9 cellular contexts compared by ENCODE assay signal in genomic region chr12:100717733-100718067, GRCh38.
DNase-seq lines count a peak whose midpoint lies in the region; ATAC-seq and TF ChIP-seq lines count a peak whose summit lies in the region.
"Had no signal": no experiment of that assay in that cellular context is flagged by ENCODE, and none has a peak within 500 bp of the region (broad histone marks: within the 10 kb centered on the region; RNA-seq: fewer than 3 reads in every experiment).

No MANE protein-coding gene starts in this region.

- no peak overlapping the region for H2BK120ac ChIP-seq in H9 (ENCODE audit: low read depth, low read length, poor library complexity, severe bottlenecking)

- no peaks in the 10 kb centered on the region for H3K23me2 ChIP-seq in H9 (ENCODE audit: insufficient read length, low read depth, low read length, poor library complexity, severe bottlenecking)

- H3K9me3 ChIP-seq in H9 (ENCODE audit: control insufficient read depth, low read depth, low read length) (no peaks in the 10 kb centered on the region), iPS DF 6.9 (ENCODE audit: control insufficient read depth, insufficient read depth, low read length) (no peaks in the 10 kb centered on the region), skeletal muscle satellite cell (replicated peaks; ENCODE audit: low read length) (no peaks in the 10 kb centered on the region)

- H3K36me3 ChIP-seq in iPS DF 6.9 (ENCODE audit: control insufficient read depth, insufficient read depth, low read length) (no peaks in the 10 kb centered on the region), skeletal muscle satellite cell (ENCODE audit: insufficient read depth, low read length) (no peaks in the 10 kb centered on the region)

- no peak overlapping the region for H3K14ac ChIP-seq in H9 (ENCODE audit: insufficient read depth, low read length)

- H4K91ac ChIP-seq in H9 (ENCODE audit: insufficient read length, low read depth, low read length) = no peak overlapping the region

- WGBS in H9 (ENCODE audit: extremely low coverage, insufficient read length, low lambda C conversion rate) = no CpG with 5 or more reads among the region's 13 CpGs
- no CpG with 5 or more reads among the region's 13 CpGs for WGBS in iPS DF 6.9 (ENCODE audit: insufficient coverage, insufficient read length)

- no peak overlapping the region for H3K23ac ChIP-seq in H9 (ENCODE audit: insufficient read length, low read depth, low read length)

- ATAC-seq in WTC11 = no peak
- ATAC-seq in GM21360 (IDR thresholded peaks at IDR 0.05; ENCODE audit: unreplicated experiment) = no peak

- no peak overlapping the region for H4K8ac ChIP-seq in H9 (replicated peaks; ENCODE audit: insufficient read length, low read depth, low read length)

- H3K27ac ChIP-seq in H9 (ENCODE audit: insufficient read length, low read depth, low read length) = no peak overlapping the region
- H3K27ac ChIP-seq in iPS DF 6.9 (ENCODE audit: low read length) = no peak overlapping the region

- TF ChIP-seq CTCF in H9 (conservative IDR thresholded peaks at IDR 0.05) = no peak
- no peak for TF ChIP-seq CTCF in WTC11 (IDR thresholded peaks at IDR 0.05)

- no peak overlapping the region for H3K18ac ChIP-seq in H9 (ENCODE audit: insufficient read length, low read depth, low read length)

- no peak overlapping the region for H3K56ac ChIP-seq in H9 (ENCODE audit: insufficient read length, low read depth, low read length)

- H3K4me1 ChIP-seq in H9 (ENCODE audit: insufficient read depth, low read length) (0 out of 2 replicates have a peak, but pooled peaks cover 2% of the 10 kb centered on the region), iPS DF 6.9 (ENCODE audit: control insufficient read depth, insufficient read depth, low read length) (no peaks in the 10 kb centered on the region; the same call in 1 of the 2 replicates), skeletal muscle satellite cell (ENCODE audit: control insufficient read depth, insufficient read depth, low read length) (peaks cover 14% of the 10 kb centered on the region)

- H3K9ac ChIP-seq in H9 (ENCODE audit: extremely low read depth, insufficient read length, low read length) = no peak overlapping the region
- H3K9ac ChIP-seq in skeletal muscle satellite cell (ENCODE audit: low read depth, low read length) = peak overlapping the region; percentile 79

- peaks cover 14% of the 10 kb centered on the region for H3K27me3 ChIP-seq in H9 (ENCODE audit: insufficient read depth, low read length)
- H3K27me3 ChIP-seq in iPS DF 6.9 (ENCODE audit: control insufficient read depth, insufficient read depth, low read length) = peaks cover 20% of the 10 kb centered on the region; the same call in 1 of the 2 replicates
- peaks cover 3% of the 10 kb centered on the region for H3K27me3 ChIP-seq in skeletal muscle satellite cell (ENCODE audit: control insufficient read depth, insufficient read depth, low read length)

- H3K9me3 Mint-ChIP-seq in H9 = no peaks in the 10 kb centered on the region
- no peaks in the 10 kb centered on the region for H3K9me3 Mint-ChIP-seq in WTC11
- H3K9me3 Mint-ChIP-seq: central memory CD8-positive, alpha-beta T cell; stimulated activated naive CD8-positive, alpha-beta T cell treated with anti-CD3 and anti-CD28 coated beads, Interleukin-15, Interleukin-2, amounts not matched to agents 100 ng/mL and 50 ng/mL, for 24 hours had no signal

- H4K20me1 ChIP-seq in H9 (ENCODE audit: control insufficient read depth, insufficient read depth, insufficient read length) = no peaks in the 10 kb centered on the region

- DNase-seq in H9 = no peak
- no peak for DNase-seq in WTC11 (ENCODE audit: low spot score)
- DNase-seq in iPS DF 6.9 (ENCODE audit: low read depth, low spot score) = no peak
- DNase-seq in inferior parietal cortex (ENCODE audit: extremely low spot score) = no peak
- no peak for DNase-seq in dedifferentiated amniotic fluid mesenchymal stem cell (ENCODE audit: extremely low spot score)

- H3K4me3 ChIP-seq in iPS DF 6.9 (ENCODE audit: low read length) (peak overlapping the region; percentile 48; the same call in 1 of the 2 replicates), skeletal muscle satellite cell (ENCODE audit: low read length) (peak overlapping the region; percentile 76)

- no peak overlapping the region for H3K4ac ChIP-seq in H9 (ENCODE audit: low read depth, low read length)

- H2AK5ac ChIP-seq in H9 (ENCODE audit: insufficient read length, low read length) = no peak overlapping the region

- H3K4me2 ChIP-seq in H9 (ENCODE audit: insufficient read depth, insufficient read length, low read length) (peak overlapping the region; percentile 30), skeletal muscle satellite cell (ENCODE audit: low read length) (peak overlapping the region; percentile 97)

- H4K5ac ChIP-seq in H9 (ENCODE audit: insufficient read length, low read depth, low read length) = no peak overlapping the region

- H3K27ac Mint-ChIP-seq in H9 (no peak overlapping the region; a peak in 1 of 7 replicates), WTC11 (no peak overlapping the region)
- H3K27ac Mint-ChIP-seq: stimulated activated naive CD8-positive, alpha-beta T cell treated with anti-CD3 and anti-CD28 coated beads, Interleukin-15, Interleukin-2, amounts not matched to agents 100 ng/mL and 50 ng/mL, for 24 hours had no signal

- H2BK15ac ChIP-seq in H9 (ENCODE audit: low read depth, low read length) = no peak overlapping the region

- no peak overlapping the region for H2BK5ac ChIP-seq in H9 (ENCODE audit: insufficient read length, low read length)

- H3K79me2 ChIP-seq in H9 (ENCODE audit: insufficient read depth, low read length) = no peaks in the 10 kb centered on the region

- H2AFZ ChIP-seq in H9 (ENCODE audit: low read length) = no peak overlapping the region

- POLR2A ChIA-PET in WTC11 (lab: Charles Lee) = interaction anchor here (1.8 kb wide), 1 partner anchor 144 kb away, joined by 6 read pairs; the partner anchor contains the start of gene GAS2L3

- no peaks in the 10 kb centered on the region; a peak in 1 of 7 replicates for H3K36me3 Mint-ChIP-seq in H9 (ENCODE audit: insufficient read depth in 1 of 3, low read depth in 3 of 3)
- no peaks in the 10 kb centered on the region for H3K36me3 Mint-ChIP-seq in WTC11

- H3K79me1 ChIP-seq in H9 (ENCODE audit: insufficient read depth, low read depth, low read length, poor library complexity, severe bottlenecking) = no peaks in the 10 kb centered on the region

- no peak overlapping the region for H2BK20ac ChIP-seq in H9 (ENCODE audit: low read depth, low read length, poor library complexity, severe bottlenecking)

- CTCF ChIA-PET in WTC11 (lab: Charles Lee) = interaction anchor here (4.2 kb wide), 1 partner anchor 46 kb away, joined by 23 read pairs; no protein-coding TSS in a partner anchor

- H2BK12ac ChIP-seq in H9 (ENCODE audit: insufficient read length, low read depth, low read length) = no peak overlapping the region

- H3K27me3 Mint-ChIP-seq in H9 (ENCODE audit: low read depth) (peaks cover 55% of the 10 kb centered on the region), WTC11 (ENCODE audit: low read depth) (peaks cover 56% of the 10 kb centered on the region)

- no peak overlapping the region for H3T11ph ChIP-seq in H9 (ENCODE audit: low read length)

- H3K4me1 Mint-ChIP-seq in H9 (peaks cover 34 to 47% of the 10 kb centered on the region in 2 experiments), WTC11 (peaks cover 28% of the 10 kb centered on the region)
- H3K4me1 Mint-ChIP-seq: central memory CD8-positive, alpha-beta T cell had no signal

- H3K4me3 Mint-ChIP-seq in H9 (peak overlapping the region; percentile 71 to 83), WTC11 (peak overlapping the region; percentile 71)
- H3K4me3 Mint-ChIP-seq: central memory CD8-positive, alpha-beta T cell; stimulated activated naive CD8-positive, alpha-beta T cell treated with anti-CD3 and anti-CD28 coated beads, Interleukin-15, Interleukin-2, amounts not matched to agents 100 ng/mL and 50 ng/mL, for 24 hours had no signal

TF ChIP-seq in WTC11, 78 proteins besides CTCF, POLR2A, EP300 and RAD21 (continues in another document):
- TF ChIP-seq, protein P1, sequence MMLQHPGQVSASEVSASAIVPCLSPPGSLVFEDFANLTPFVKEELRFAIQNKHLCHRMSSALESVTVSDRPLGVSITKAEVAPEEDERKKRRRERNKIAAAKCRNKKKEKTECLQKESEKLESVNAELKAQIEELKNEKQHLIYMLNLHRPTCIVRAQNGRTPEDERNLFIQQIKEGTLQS (CRISPR knock-in tag; conservative IDR thresholded peaks at IDR 0.05) = no peak
- TF ChIP-seq, protein P2, sequence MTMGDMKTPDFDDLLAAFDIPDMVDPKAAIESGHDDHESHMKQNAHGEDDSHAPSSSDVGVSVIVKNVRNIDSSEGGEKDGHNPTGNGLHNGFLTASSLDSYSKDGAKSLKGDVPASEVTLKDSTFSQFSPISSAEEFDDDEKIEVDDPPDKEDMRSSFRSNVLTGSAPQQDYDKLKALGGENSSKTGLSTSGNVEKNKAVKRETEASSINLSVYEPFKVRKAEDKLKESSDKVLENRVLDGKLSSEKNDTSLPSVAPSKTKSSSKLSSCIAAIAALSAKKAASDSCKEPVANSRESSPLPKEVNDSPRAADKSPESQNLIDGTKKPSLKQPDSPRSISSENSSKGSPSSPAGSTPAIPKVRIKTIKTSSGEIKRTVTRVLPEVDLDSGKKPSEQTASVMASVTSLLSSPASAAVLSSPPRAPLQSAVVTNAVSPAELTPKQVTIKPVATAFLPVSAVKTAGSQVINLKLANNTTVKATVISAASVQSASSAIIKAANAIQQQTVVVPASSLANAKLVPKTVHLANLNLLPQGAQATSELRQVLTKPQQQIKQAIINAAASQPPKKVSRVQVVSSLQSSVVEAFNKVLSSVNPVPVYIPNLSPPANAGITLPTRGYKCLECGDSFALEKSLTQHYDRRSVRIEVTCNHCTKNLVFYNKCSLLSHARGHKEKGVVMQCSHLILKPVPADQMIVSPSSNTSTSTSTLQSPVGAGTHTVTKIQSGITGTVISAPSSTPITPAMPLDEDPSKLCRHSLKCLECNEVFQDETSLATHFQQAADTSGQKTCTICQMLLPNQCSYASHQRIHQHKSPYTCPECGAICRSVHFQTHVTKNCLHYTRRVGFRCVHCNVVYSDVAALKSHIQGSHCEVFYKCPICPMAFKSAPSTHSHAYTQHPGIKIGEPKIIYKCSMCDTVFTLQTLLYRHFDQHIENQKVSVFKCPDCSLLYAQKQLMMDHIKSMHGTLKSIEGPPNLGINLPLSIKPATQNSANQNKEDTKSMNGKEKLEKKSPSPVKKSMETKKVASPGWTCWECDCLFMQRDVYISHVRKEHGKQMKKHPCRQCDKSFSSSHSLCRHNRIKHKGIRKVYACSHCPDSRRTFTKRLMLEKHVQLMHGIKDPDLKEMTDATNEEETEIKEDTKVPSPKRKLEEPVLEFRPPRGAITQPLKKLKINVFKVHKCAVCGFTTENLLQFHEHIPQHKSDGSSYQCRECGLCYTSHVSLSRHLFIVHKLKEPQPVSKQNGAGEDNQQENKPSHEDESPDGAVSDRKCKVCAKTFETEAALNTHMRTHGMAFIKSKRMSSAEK (CRISPR knock-in tag; IDR thresholded peaks at IDR 0.05; ENCODE audit: borderline replicate concordance) = no peak
- no peak for TF ChIP-seq TCF7 (CRISPR knock-in tag; IDR thresholded peaks at IDR 0.05; ENCODE audit: low read depth)
